Comparison of ENCODE assay signal across 10 cellular contexts in genomic region chr18:54945726-54946125, GRCh38. TPM values are rescaled to one million over a fixed set of nuclear protein-coding genes. Genes with fewer than 3 reads are reported as not detected.
DNase-seq lines count a peak whose midpoint lies in the region; ATAC-seq and TF ChIP-seq lines count a peak whose summit lies in the region.
"Had no signal": no experiment of that assay in that cellular context is flagged by ENCODE, and none has a peak within 500 bp of the region (broad histone marks: within the 10 kb centered on the region; RNA-seq: fewer than 3 reads in every experiment).

No MANE protein-coding gene starts in this region.

- peak overlapping the region; percentile 81 for H3K4me2 ChIP-seq in osteoblast (ENCODE audit: insufficient read depth, low read length)

- peaks cover 14 to 20% (median 17%) of the 10 kb centered on the region in 4 donors for H3K4me1 Mint-ChIP-seq in CD4-positive, alpha-beta memory T cell

- H3K36me3 Mint-ChIP-seq in CD4-positive, alpha-beta memory T cell = no peaks in the 10 kb centered on the region

- no peak overlapping the region for H3K27ac ChIP-seq in CD4-positive, alpha-beta memory T cell (ENCODE audit: low read depth, low read length)
- H3K27ac ChIP-seq in coronary artery (peak overlapping the region in 1 of 2 donors; percentile 17), osteoblast (ENCODE audit: low read depth, low read length) (peak overlapping the region; percentile 68)

- peaks cover 16% of the 10 kb centered on the region for H3K4me1 ChIP-seq in CD4-positive, alpha-beta memory T cell (ENCODE audit: insufficient read depth, low read length)
- no peaks in the 10 kb centered on the region for H3K4me1 ChIP-seq in osteoblast (ENCODE audit: insufficient read depth, low read length)

- peak overlapping the region; percentile 49 to 99 (median 93) for H3K27ac Mint-ChIP-seq in CD4-positive, alpha-beta memory T cell

- POLR2A ChIA-PET in CD4-positive, alpha-beta memory T cell (lab: Charles Lee; ENCODE audit: partially characterized antibody) = no interaction called here

- H3K27me3 ChIP-seq in CD4-positive, alpha-beta memory T cell (ENCODE audit: insufficient read depth, low read length) = no peaks in the 10 kb centered on the region
- no peaks in the 10 kb centered on the region for H3K27me3 ChIP-seq in osteoblast (ENCODE audit: insufficient read depth, low read length)

- H3K4me3 Mint-ChIP-seq in CD4-positive, alpha-beta memory T cell = peak overlapping the region; percentile 84 to 95 (median 92)

- intact Hi-C loops in CD4-positive, alpha-beta memory T cell (cut with micrococcal nuclease) = no loop called here

- no peak for TF ChIP-seq POLR2A in NB4 (IDR thresholded peaks at IDR 0.05; ENCODE audit: extremely low read depth, insufficient read length)

- peaks cover 0 to 1% (median 0%) of the 10 kb centered on the region in 8 donors for H3K9me3 Mint-ChIP-seq in CD4-positive, alpha-beta memory T cell

- no peaks in the 10 kb centered on the region for H4K20me1 ChIP-seq in osteoblast (ENCODE audit: insufficient read depth, low read length)

- no peaks in the 10 kb centered on the region for H3K79me2 ChIP-seq in osteoblast (ENCODE audit: insufficient read depth, low read length)

- no peak for DNase-seq in CD4-positive, alpha-beta memory T cell
- DNase-seq in NB4 (ENCODE audit: low read depth) (peak; percentile 11), coronary artery (ENCODE audit: low spot score) (no peak), osteoblast (ENCODE audit: insufficient read length, low spot score, missing footprints) (no peak), NCI-H345 (lab: John Stamatoyannopoulos, UW) (no peak)
- DNase-seq in stimulated activated CD4-positive, alpha-beta T cell treated with anti-CD3 and anti-CD28 coated beads, Interleukin-4, amount 100 ng/mL, for 4 hours = no peak
- DNase-seq: NCI-H2029 treated with DMSO at 0.1 percent for 48 hours had no signal

- peaks cover 0 to 3% of the 10 kb centered on the region in 2 donors for H3K27me3 Mint-ChIP-seq in CD4-positive, alpha-beta memory T cell

- H3K36me3 ChIP-seq in CD4-positive, alpha-beta memory T cell (ENCODE audit: insufficient read depth, low read length) = no peaks in the 10 kb centered on the region
- H3K36me3 ChIP-seq in osteoblast (ENCODE audit: insufficient read depth, low read length) = no peaks in the 10 kb centered on the region

- CTCF ChIA-PET in CD4-positive, alpha-beta memory T cell (lab: Charles Lee; ENCODE audit: partially characterized antibody) = interaction anchor here (1.0 kb wide), 1 partner anchor 17 kb away, joined by 3 read pairs; no protein-coding TSS in a partner anchor

- H2AFZ ChIP-seq in osteoblast (ENCODE audit: low read length) = peak overlapping the region; percentile 89

- no peak for TF ChIP-seq CTCF in NB4 (IDR thresholded peaks at IDR 0.05; ENCODE audit: low read depth, low read length)
- no peak for TF ChIP-seq CTCF in coronary artery (IDR thresholded peaks at IDR 0.05)
- no peak for TF ChIP-seq CTCF in osteoblast (IDR thresholded peaks at IDR 0.05; ENCODE audit: extremely low read depth, low read depth, low read length)

- ATAC-seq in GM18519 (IDR thresholded peaks at IDR 0.05; ENCODE audit: low FRiP score, unreplicated experiment) = no peak
- no peak for ATAC-seq in GM18511 (IDR thresholded peaks at IDR 0.05; ENCODE audit: unreplicated experiment)

- no peaks in the 10 kb centered on the region for H3K9me3 ChIP-seq in CD4-positive, alpha-beta memory T cell (ENCODE audit: control insufficient read depth in 1 of 2, low read length in 2 of 2)
- H3K9me3 ChIP-seq in osteoblast (ENCODE audit: low read depth, low read length) = no peaks in the 10 kb centered on the region

- H3K4me3 ChIP-seq in CD4-positive, alpha-beta memory T cell (ENCODE audit: low read length in 2 of 2) = peak overlapping the region in 1 of 2 donors; percentile 65
- H3K4me3 ChIP-seq in NB4 (ENCODE audit: low read depth, low read length) = peak overlapping the region; percentile 69
- H3K4me3 ChIP-seq in coronary artery = peak overlapping the region; percentile 68
- peak overlapping the region; percentile 67 for H3K4me3 ChIP-seq in osteoblast (ENCODE audit: insufficient read depth, low read length)

RNA-seq across cellular contexts. Expression of gene CCDC68, which starts 13.5 kb away (rescaled TPM):
- under 1 TPM in 1 of 2 experiments, not detected in 1; 0.33 TPM for total RNA-seq in CD4-positive, alpha-beta memory T cell
- not detected for polyA plus RNA-seq in CD4-positive, alpha-beta memory T cell
- total RNA-seq in osteoblast = 9.0 and 13.3 TPM in 2 replicates
- total RNA-seq: chondrocyte had no signal
